17 cellular contexts compared by ENCODE assay signal in the genomic region with DNA sequence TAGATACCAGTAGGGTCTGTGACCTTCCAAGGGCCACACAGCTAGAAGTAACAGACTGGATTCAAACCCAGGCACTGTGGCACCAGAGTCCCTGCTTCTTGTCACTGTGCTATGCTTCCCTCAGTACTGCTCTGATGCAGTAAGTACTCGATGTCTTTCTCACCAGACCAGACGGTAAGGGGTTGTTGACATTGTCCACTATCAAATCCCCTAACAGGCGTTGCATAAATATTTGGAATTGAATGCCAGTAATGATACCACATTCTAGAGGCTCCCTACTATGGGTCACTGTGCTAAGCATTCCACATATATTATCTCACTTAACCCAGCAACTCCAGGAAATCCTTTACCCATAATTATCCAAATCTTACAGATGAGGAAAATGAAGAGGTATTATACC.
"Had no signal": no experiment of that assay in that cellular context is flagged by ENCODE, and none has a peak within 500 bp of the region (broad histone marks: within the 10 kb centered on the region; RNA-seq: fewer than 3 reads in every experiment).

No MANE protein-coding gene starts in this region.

- H3K9me3 ChIP-seq: transverse colon, vagina had no signal

- H3K27ac ChIP-seq: transverse colon, vagina had no signal

- H3K9me3 Mint-ChIP-seq: activated naive CD8-positive, alpha-beta T cell treated with anti-CD3 and anti-CD28 coated beads for 36 hours; activated T-cell treated with anti-CD3 and anti-CD28 coated beads, Interleukin-2, amount 50 U/mL, for 4 hours; activated T-helper 2 cell treated with anti-CD3 and anti-CD28 coated beads, Interferon-gamma antibody, Interleukin-2, Interleukin-4, amounts not matched to agents 10 μg/mL and 5 μg/mL and 100 μg/mL, durations not matched to agents 14 hours and 24 hours and 36 hours; nephron progenitor cell; stimulated activated effector memory CD8-positive, alpha-beta T cell treated with anti-CD3 and anti-CD28 coated beads, Interleukin-12 subunit alpha, Interleukin-12 subunit beta, amount 100 ng/mL, for 72 hours had no signal

- ATAC-seq: activated T-cell treated with anti-CD3 and anti-CD28 coated beads, Interleukin-2, amount 50 U/mL, for 4 hours had no signal

- H3K27ac Mint-ChIP-seq: activated naive CD8-positive, alpha-beta T cell treated with anti-CD3 and anti-CD28 coated beads for 36 hours; activated T-helper 2 cell treated with anti-CD3 and anti-CD28 coated beads, Interferon-gamma antibody, Interleukin-2, Interleukin-4, amounts not matched to agents 10 μg/mL and 5 μg/mL and 100 μg/mL, durations not matched to agents 14 hours and 24 hours and 36 hours; nephron progenitor cell; stimulated activated effector memory CD8-positive, alpha-beta T cell treated with anti-CD3 and anti-CD28 coated beads, Interleukin-12 subunit alpha, Interleukin-12 subunit beta, amount 100 ng/mL, for 72 hours had no signal

- H3K4me1 ChIP-seq: transverse colon, vagina had no signal

- H3K4me1 Mint-ChIP-seq: activated naive CD8-positive, alpha-beta T cell treated with anti-CD3 and anti-CD28 coated beads for 36 hours; stimulated activated effector memory CD8-positive, alpha-beta T cell treated with anti-CD3 and anti-CD28 coated beads, Interleukin-12 subunit alpha, Interleukin-12 subunit beta, amount 100 ng/mL, for 72 hours had no signal

- H3K27me3 ChIP-seq: transverse colon, vagina had no signal

- DNase-seq: activated CD8-positive, alpha-beta memory T cell treated with anti-CD3 and anti-CD28 coated beads for 24 hours; activated CD8-positive, alpha-beta memory T cell treated with anti-CD3 and anti-CD28 coated beads, Interleukin-2, amount 50 U/mL, for 4 hours; activated naive CD4-positive, alpha-beta T cell treated with Interleukin-2 at 50 U/mL for 16 hours; activated naive CD8-positive, alpha-beta T cell treated with anti-CD3 and anti-CD28 coated beads for 36 hours; activated T-cell treated with anti-CD3 and anti-CD28 coated beads, Interleukin-2, amount 50 U/mL, for 4 hours; effector CD4-positive, alpha-beta T cell; foreskin melanocyte; glutamatergic neuron; left ventricle myocardium superior; nephron progenitor cell; small intestine; stimulated activated CD4-positive, alpha-beta T cell treated with anti-CD3 and anti-CD28 coated beads, Interleukin-2, amount 100 ng/mL, for 24 hours; T-helper 9 cell; transverse colon had no signal

- H3K36me3 ChIP-seq: transverse colon, vagina had no signal

- H3K4me3 ChIP-seq: transverse colon, vagina had no signal

- H3K4me3 Mint-ChIP-seq: activated naive CD8-positive, alpha-beta T cell treated with anti-CD3 and anti-CD28 coated beads for 36 hours; activated T-cell treated with anti-CD3 and anti-CD28 coated beads, Interleukin-2, amount 50 U/mL, for 4 hours; nephron progenitor cell; stimulated activated effector memory CD8-positive, alpha-beta T cell treated with anti-CD3 and anti-CD28 coated beads, Interleukin-12 subunit alpha, Interleukin-12 subunit beta, amount 100 ng/mL, for 72 hours had no signal

- H3K36me3 Mint-ChIP-seq: activated naive CD8-positive, alpha-beta T cell treated with anti-CD3 and anti-CD28 coated beads for 36 hours; stimulated activated effector memory CD8-positive, alpha-beta T cell treated with anti-CD3 and anti-CD28 coated beads, Interleukin-12 subunit alpha, Interleukin-12 subunit beta, amount 100 ng/mL, for 72 hours had no signal
